Comparison of ENCODE assay signal across 8 cellular contexts in genomic region chr4:77358315-77358928, GRCh38.
DNase-seq lines count a peak whose midpoint lies in the region; ATAC-seq and TF ChIP-seq lines count a peak whose summit lies in the region.

No MANE protein-coding gene starts in this region.

- H3K9me3 ChIP-seq in HCT116 (ENCODE audit: control insufficient read depth in 1 of 2, insufficient read depth in 1 of 2, low read depth in 1 of 2, low read length in 2 of 2) (no peaks in the 10 kb centered on the region), OCI-LY7 (ENCODE audit: low read length) (no peaks in the 10 kb centered on the region), endodermal cell (ENCODE audit: control insufficient read depth, low read length) (no peaks in the 10 kb centered on the region)

- no peak overlapping the region for H3K9ac ChIP-seq in HCT116 (ENCODE audit: low read length)
- H3K9ac ChIP-seq in endodermal cell (ENCODE audit: extremely low read depth, low read length, poor library complexity, severe bottlenecking), result no peak overlapping the region

- no peak overlapping the region for H3K4me2 ChIP-seq in HCT116 (ENCODE audit: low read length)
- H3K4me2 ChIP-seq in OCI-LY7 (ENCODE audit: low read length), result no peak overlapping the region

- H3K36me3 Mint-ChIP-seq in endodermal cell (ENCODE audit: low read depth), result no peaks in the 10 kb centered on the region

- CTCF ChIA-PET in HCT116 (lab: Charles Lee), result interaction anchor here (0.6 to 2.5 kb wide), 16 partner anchors 8 to 340 kb away, joined by 3 to 14 read pairs (median 4); partner anchors contain the start of gene CXCL13
- CTCF ChIA-PET in OCI-LY7 (lab: Charles Lee; ENCODE audit: unreplicated experiment), result interaction anchor here (0.7 to 0.9 kb wide), 2 partner anchors 30 to 77 kb away, joined by 3 read pairs; no protein-coding TSS in a partner anchor

- H3K27ac Mint-ChIP-seq in endodermal cell, result no peak overlapping the region

- no peaks in the 10 kb centered on the region for H3K79me2 ChIP-seq in HCT116 (ENCODE audit: insufficient read depth, low read length)
- H3K79me2 ChIP-seq in OCI-LY7 (ENCODE audit: insufficient read depth, low read depth, low read length), result no peaks in the 10 kb centered on the region

- H3K4me3 ChIP-seq in HCT116 (replicated peaks in 1 of 2; ENCODE audit: low read depth in 1 of 2, low read length in 2 of 2) (no peak overlapping the region), OCI-LY7 (ENCODE audit: low read depth, low read length, poor library complexity, severe bottlenecking) (no peak overlapping the region), endodermal cell (ENCODE audit: low read length) (no peak overlapping the region)

- no peaks in the 10 kb centered on the region for H3K4me1 ChIP-seq in HCT116 (ENCODE audit: control insufficient read depth in 1 of 2, insufficient read depth in 2 of 2, low read length in 2 of 2)
- H3K4me1 ChIP-seq in OCI-LY7 (ENCODE audit: insufficient read depth, low read length, poor library complexity, severe bottlenecking), result no peaks in the 10 kb centered on the region
- H3K4me1 ChIP-seq in endodermal cell (ENCODE audit: control insufficient read depth, insufficient read depth, low read length), result peaks cover 5% of the 10 kb centered on the region

- H3K27me3 Mint-ChIP-seq in endodermal cell (ENCODE audit: insufficient read depth), result peaks cover 28% of the 10 kb centered on the region

- no peak overlapping the region for H3K27ac ChIP-seq in HCT116 (ENCODE audit: low read depth, low read length)
- H3K27ac ChIP-seq in OCI-LY7 (ENCODE audit: low read depth, low read length, poor library complexity, severe bottlenecking), result no peak overlapping the region
- H3K27ac ChIP-seq in endodermal cell (ENCODE audit: low read depth, low read length), result no peak overlapping the region

- H3K27me3 ChIP-seq in HCT116 (ENCODE audit: insufficient read depth, low read length), result peaks cover 13% of the 10 kb centered on the region; the same call in 1 of the 2 replicates
- H3K27me3 ChIP-seq in endodermal cell (ENCODE audit: control insufficient read depth, insufficient read depth, low read length, poor library complexity, severe bottlenecking), result peaks cover 4% of the 10 kb centered on the region

- DNase-seq in NCI-H2081 (lab: John Stamatoyannopoulos, UW), result peak; percentile 6 to 22
- DNase-seq in NCI-H2081 treated with DMSO at 0.1 percent for 48 hours (lab: John Stamatoyannopoulos, UW), result no peak
- DNase-seq in HCT116 (ENCODE audit: low read depth, low spot score), result peak; percentile 16
- DNase-seq in OCI-LY7 (ENCODE audit: low spot score), result peak; percentile 42
- DNase-seq in endodermal cell, result peak; percentile 61
- peak; percentile 8 for DNase-seq in middle frontal gyrus (ENCODE audit: extremely low spot score, low spot score)
- no peak for DNase-seq in GDM1 (lab: John Stamatoyannopoulos, UW)
- no peak for DNase-seq in amniotic stem cell (lab: John Stamatoyannopoulos, UW)

- TF ChIP-seq POLR2A in HCT116 (IDR thresholded peaks at IDR 0.05; ENCODE audit: borderline replicate concordance, extremely low read depth, insufficient read depth, insufficient read length), result no peak

- RAD21 ChIA-PET in HCT116 (lab: Charles Lee; ENCODE audit: low non-redundant PET in 1 of 2, low total read pairs in 2 of 2, uncharacterized antibody in 2 of 2, unreplicated experiment in 2 of 2), result interaction anchor here in 1 of 2 experiments (1.1 kb wide), 1 partner anchor 118 kb away, joined by 7 read pairs; no protein-coding TSS in a partner anchor

- H4K20me1 ChIP-seq in HCT116 (ENCODE audit: insufficient read depth), result no peaks in the 10 kb centered on the region
- H4K20me1 ChIP-seq in OCI-LY7 (ENCODE audit: insufficient read depth, low read length), result no peaks in the 10 kb centered on the region

- H3K36me3 ChIP-seq in HCT116 (ENCODE audit: control insufficient read depth in 1 of 2, insufficient read depth in 2 of 2, low read length in 2 of 2) (no peaks in the 10 kb centered on the region), OCI-LY7 (ENCODE audit: insufficient read depth, low read length) (no peaks in the 10 kb centered on the region), endodermal cell (ENCODE audit: control insufficient read depth, insufficient read depth, low read length) (no peaks in the 10 kb centered on the region)

- intact Hi-C loops in HCT116 (cut with micrococcal nuclease), result loop anchor here (1.0 kb wide), 1 partner anchor 118 kb away; no protein-coding TSS in a partner anchor
- intact Hi-C loops in OCI-LY7 (cut with micrococcal nuclease; ENCODE audit: unreplicated experiment), result loop anchor here (1.0 kb wide), 1 partner anchor 118 kb away; no protein-coding TSS in a partner anchor

- peak; percentile 47 to 70 (median 66); a peak in 5 of 6 replicates for TF ChIP-seq CTCF in HCT116 (IDR thresholded peaks at IDR 0.05 in 2 of 3, conservative IDR thresholded peaks at IDR 0.05 in 1 of 3; ENCODE audit: borderline replicate concordance in 1 of 3, insufficient read depth in 1 of 3, low read depth in 2 of 3, low read length in 2 of 3)
- peak; percentile 82 for TF ChIP-seq CTCF in OCI-LY7 (conservative IDR thresholded peaks at IDR 0.05; ENCODE audit: low read length)
- TF ChIP-seq CTCF in endodermal cell (conservative IDR thresholded peaks at IDR 0.05), result peak; percentile 79

- H3K4me1 Mint-ChIP-seq in endodermal cell, result peaks cover 13% of the 10 kb centered on the region

- ATAC-seq in HCT116, result peak; percentile 79

- POLR2A ChIA-PET in HCT116 (lab: Charles Lee), result no interaction called here
- POLR2A ChIA-PET in OCI-LY7 (lab: Charles Lee), result no interaction called here

- H3K9me2 ChIP-seq in HCT116 (ENCODE audit: insufficient read depth), result no peaks in the 10 kb centered on the region
- no peaks in the 10 kb centered on the region for H3K9me2 ChIP-seq in OCI-LY7 (ENCODE audit: insufficient read depth, low read length)

- no peak overlapping the region for H2AFZ ChIP-seq in HCT116 (ENCODE audit: low read depth, low read length, poor library complexity, severe bottlenecking)
- H2AFZ ChIP-seq in OCI-LY7 (ENCODE audit: low read length), result no peak overlapping the region

- 75 to 100% methylated on average over 1 to 2 of the region's 2 CpGs for WGBS in endodermal cell (ENCODE audit: insufficient coverage in 1 of 2, insufficient read length in 1 of 2), 2 experiments

- H3K9me3 Mint-ChIP-seq in endodermal cell, result no peaks in the 10 kb centered on the region

- BruUV-seq in HCT116 (replicated peaks; lab: Mats Ljungman, UMichigan) (no TSS peak), OCI-LY7 (replicated peaks; lab: Mats Ljungman, UMichigan) (no TSS peak)

- TF ChIP-seq RAD21 in HCT116 (IDR thresholded peaks at IDR 0.05; ENCODE audit: low read depth), result peak; percentile 64

- H3K4me3 Mint-ChIP-seq in endodermal cell, result no peak overlapping the region

TF ChIP-seq in HCT116, 20 proteins besides CTCF, POLR2A, EP300 and RAD21:
- TF ChIP-seq JUND (IDR thresholded peaks at IDR 0.05) (no peak), CEBPB (IDR thresholded peaks at IDR 0.05; ENCODE audit: low read depth) (no peak), FOSL1 (IDR thresholded peaks at IDR 0.05; ENCODE audit: low read depth) (no peak), YY1 (IDR thresholded peaks at IDR 0.05; ENCODE audit: extremely low read depth, insufficient replicate concordance, low read depth, low read length) (no peak), POLR2AphosphoS5 (IDR thresholded peaks at IDR 0.05; ENCODE audit: low read depth, low read length) (no peak), EZH2phosphoT487 (IDR thresholded peaks at IDR 0.05; ENCODE audit: borderline replicate concordance) (no peak), SRF (IDR thresholded peaks at IDR 0.05; ENCODE audit: low read depth) (no peak), ATF3 (IDR thresholded peaks at IDR 0.05) (no peak), EGR1 (IDR thresholded peaks at IDR 0.05; ENCODE audit: low read depth) (no peak), ZNF274 (IDR thresholded peaks at IDR 0.05; ENCODE audit: low read depth, low read length) (no peak), CBX3 (IDR thresholded peaks at IDR 0.05; ENCODE audit: low read depth) (no peak), ZFX (IDR thresholded peaks at IDR 0.05) (no peak), SP1 (IDR thresholded peaks at IDR 0.05; ENCODE audit: low read depth) (no peak), EZH2 (IDR thresholded peaks at IDR 0.05) (no peak), SIN3A (IDR thresholded peaks at IDR 0.05; ENCODE audit: low read depth) (no peak)
- TF ChIP-seq, protein P1, sequence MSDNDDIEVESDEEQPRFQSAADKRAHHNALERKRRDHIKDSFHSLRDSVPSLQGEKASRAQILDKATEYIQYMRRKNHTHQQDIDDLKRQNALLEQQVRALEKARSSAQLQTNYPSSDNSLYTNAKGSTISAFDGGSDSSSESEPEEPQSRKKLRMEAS (IDR thresholded peaks at IDR 0.05), result no peak

Comparison
In these comparisons a context has a peak if more than half of its experiments do, and no peak if none do; other contexts are left out.
1. DNase-seq: peak in NCI-H2081 (2 of 2), HCT116 (single experiment), OCI-LY7 (single experiment), endodermal cell (single experiment) and middle frontal gyrus (single experiment); none in NCI-H2081 treated with DMSO at 0.1 percent for 48 hours (single experiment), GDM1 (single experiment) and amniotic stem cell (single experiment).
2. Peak in every context shown above with its lines, with median percentiles within 50 percentile points of each other: CTCF ChIP-seq.